In genomic region chr2:157363612-157364101, GRCh38 we compare ENCODE assay signal across 8 cellular contexts.
DNase-seq lines count a peak whose midpoint lies in the region; ATAC-seq lines count a peak whose summit lies in the region.

No MANE protein-coding gene starts in this region.

- no peak for DNase-seq in central memory CD8-positive, alpha-beta T cell (ENCODE audit: low spot score in 2 of 2)
- DNase-seq in 8988T: no peak
- no peak for DNase-seq in activated gamma-delta T cell (lab: John Stamatoyannopoulos, UW)
- no peak for DNase-seq in stimulated activated CD8-positive, alpha-beta memory T cell treated with anti-CD3 and anti-CD28 coated beads, Interleukin-4, amount 100 ng/mL, for 48 hours
- no peak for DNase-seq in OCI-M1 (lab: John Stamatoyannopoulos, UW)

- no peak overlapping the region for H3K9ac ChIP-seq in BLaER1

- peak overlapping the region; percentile 45 for H3K4me2 ChIP-seq in BLaER1

- no peaks in the 10 kb centered on the region for H3K36me3 ChIP-seq in BLaER1

- H4K20me1 ChIP-seq in BLaER1: no peaks in the 10 kb centered on the region

- H3K4me1 ChIP-seq in BLaER1: peaks cover 20% of the 10 kb centered on the region

- H3K27ac ChIP-seq in BLaER1: no peak overlapping the region

- H3K36me3 Mint-ChIP-seq in central memory CD8-positive, alpha-beta T cell (ENCODE audit: insufficient read depth): peaks cover 11% of the 10 kb centered on the region

- H3K27ac Mint-ChIP-seq in central memory CD8-positive, alpha-beta T cell (ENCODE audit: low read depth): peak overlapping the region; percentile 89

- no peak overlapping the region for H3K4me3 ChIP-seq in BLaER1

- H3K4me1 Mint-ChIP-seq in central memory CD8-positive, alpha-beta T cell: peaks cover 33% of the 10 kb centered on the region

- ATAC-seq in GM19328 (IDR thresholded peaks at IDR 0.05; ENCODE audit: unreplicated experiment) (peak; percentile 25), HG03064 (IDR thresholded peaks at IDR 0.05; ENCODE audit: low read depth, unreplicated experiment) (peak; percentile 60)
- ATAC-seq in central memory CD8-positive, alpha-beta T cell (replicated peaks; ENCODE audit: extremely low read depth, poor library complexity, severe bottlenecking): no peak

- peaks cover 4% of the 10 kb centered on the region; the same call in 1 of the 2 replicates for H3K27me3 ChIP-seq in BLaER1

- H3K9me3 ChIP-seq in BLaER1: peaks cover 29% of the 10 kb centered on the region

- H3K9me3 Mint-ChIP-seq in central memory CD8-positive, alpha-beta T cell: peaks cover 8% of the 10 kb centered on the region

- no peaks in the 10 kb centered on the region for H3K27me3 Mint-ChIP-seq in central memory CD8-positive, alpha-beta T cell

- peak overlapping the region; percentile 47 for H3K4me3 Mint-ChIP-seq in central memory CD8-positive, alpha-beta T cell
